In genomic region chr11:13189561-13190435, GRCh38 we compare ENCODE assay signal across 19 cellular contexts.
DNase-seq lines count a peak whose midpoint lies in the region; ATAC-seq and TF ChIP-seq lines count a peak whose summit lies in the region.
"Had no signal": no experiment of that assay in that cellular context is flagged by ENCODE, and none has a peak within 500 bp of the region (broad histone marks: within the 10 kb centered on the region; RNA-seq: fewer than 3 reads in every experiment).

No MANE protein-coding gene starts in this region.

- no peak for TF ChIP-seq EP300 in SK-N-SH (IDR thresholded peaks at IDR 0.05; ENCODE audit: borderline replicate concordance in 1 of 2, low read depth in 1 of 2, low read length in 1 of 2)
- TF ChIP-seq EP300 in ovary (IDR thresholded peaks at IDR 0.05) = no peak

- TF ChIP-seq RAD21 in SK-N-SH (IDR thresholded peaks at IDR 0.05; ENCODE audit: low read length) = no peak

- H3K4me1 ChIP-seq in SK-N-SH (ENCODE audit: control insufficient read depth in 1 of 2, insufficient read depth in 2 of 2, low read depth in 1 of 2, low read length in 1 of 2) = no peaks in the 10 kb centered on the region
- H3K4me1 ChIP-seq in thyroid gland = peaks cover 8% of the 10 kb centered on the region in 2 donors
- no peaks in the 10 kb centered on the region for H3K4me1 ChIP-seq in ovary (ENCODE audit: insufficient read depth)
- H3K4me1 ChIP-seq in psoas muscle = no peaks in the 10 kb centered on the region
- H3K4me1 ChIP-seq: BLaER1, HAP-1, SJCRH30 had no signal

- H3K79me2 ChIP-seq in SK-N-SH (ENCODE audit: insufficient read depth) = no peaks in the 10 kb centered on the region

- no peak for DNase-seq in SK-N-SH
- peak; percentile 71 for DNase-seq in medulla oblongata (ENCODE audit: extremely low spot score)
- no peak for DNase-seq in thyroid gland
- DNase-seq in dorsolateral prefrontal cortex = no peak
- no peak for DNase-seq in ovary
- no peak for DNase-seq in psoas muscle
- DNase-seq: CD8-positive, alpha-beta T cell; DMS79 treated with DMSO at 0.1 percent for 48 hours; KBM-7; NCI-H1436; NCI-H2029 treated with DMSO at 0.1 percent for 48 hours; NCI-H510A; NCI-H774; PC-3; SJCRH30 had no signal

- H2AFZ ChIP-seq in SK-N-SH (ENCODE audit: low read depth) = no peak overlapping the region

- H3K9me3 ChIP-seq in SK-N-SH (peaks cover 11% of the 10 kb centered on the region; the same call in 1 of the 2 replicates), thyroid gland (no peaks in the 10 kb centered on the region), ovary (peaks cover 0 to 3% of the 10 kb centered on the region in 2 donors), psoas muscle (peaks cover 8% of the 10 kb centered on the region)

- 31% methylated on average over 4 of the region's 4 CpGs for WGBS in SK-N-SH (ENCODE audit: low lambda C conversion rate)
- 41 to 44% methylated on average over 4 of the region's 4 CpGs for WGBS in thyroid gland, 2 donors
- 67 to 74% (median 70%) methylated on average over 4 of the region's 4 CpGs for WGBS in ovary, 3 donors
- WGBS in psoas muscle, 3 donors = 59 to 70% (median 66%) methylated on average over 4 of the region's 4 CpGs

- no peak overlapping the region; a peak in 1 of 4 replicates for H3K27ac ChIP-seq in SK-N-SH (ENCODE audit: low read depth in 2 of 2, low read length in 1 of 2)
- H3K27ac ChIP-seq in cingulate gyrus (ENCODE audit: low read depth, low read length) = peak overlapping the region; percentile 63
- peak overlapping the region; percentile 7 to 76 (median 32) for H3K27ac ChIP-seq in thyroid gland
- H3K27ac ChIP-seq in dorsolateral prefrontal cortex = peak overlapping the region in 28 of 59 donors; percentile 1 to 63 (median 31)
- no peak overlapping the region for H3K27ac ChIP-seq in ovary
- no peak overlapping the region for H3K27ac ChIP-seq in psoas muscle
- H3K27ac ChIP-seq: BLaER1, SJCRH30 had no signal

- CTCF ChIA-PET in SK-N-SH (lab: Yijun Ruan, JAX) = interaction anchor here (1.6 to 4.8 kb wide), 3 partner anchors 20 to 226 kb away, joined by 5 to 20 read pairs (median 13); no protein-coding TSS in a partner anchor

- no peak for TF ChIP-seq CTCF in SK-N-SH (IDR thresholded peaks at IDR 0.05)
- no peak for TF ChIP-seq CTCF in thyroid gland (IDR thresholded peaks at IDR 0.05)
- TF ChIP-seq CTCF in dorsolateral prefrontal cortex (IDR thresholded peaks at IDR 0.05 in 54 of 56, conservative IDR thresholded peaks at IDR 0.05 in 2 of 56; ENCODE audit: low read depth in 1 of 56, partially characterized antibody in 56 of 56) = no peak
- no peak for TF ChIP-seq CTCF in ovary (IDR thresholded peaks at IDR 0.05)
- no peak for TF ChIP-seq CTCF in psoas muscle (IDR thresholded peaks at IDR 0.05)

- TF ChIP-seq POLR2A in thyroid gland (IDR thresholded peaks at IDR 0.05) (no peak), ovary (IDR thresholded peaks at IDR 0.05) (no peak)

- intact Hi-C loops in thyroid gland (cut with DNase I) = no loop called here
- intact Hi-C loops in dorsolateral prefrontal cortex (cut with DNase I) = loop anchor here in 1 of 2 donors (10.0 kb wide), 2 partner anchors 225 to 275 kb away; partner anchors contain the start of gene BTBD10
- intact Hi-C loops in ovary (cut with DNase I) = no loop called here
- intact Hi-C loops in psoas muscle (cut with DNase I) = loop anchor here in 1 of 2 donors (10.0 kb wide), 1 partner anchor 865 kb away; no protein-coding TSS in a partner anchor

- H3K4me2 ChIP-seq in SK-N-SH = no peak overlapping the region
- H3K4me2 ChIP-seq: BLaER1 had no signal

- no peaks in the 10 kb centered on the region for H3K36me3 ChIP-seq in SK-N-SH (replicated peaks in 1 of 2; ENCODE audit: control insufficient read depth in 1 of 2, insufficient read depth in 2 of 2, low read length in 1 of 2)
- H3K36me3 ChIP-seq in thyroid gland = no peaks in the 10 kb centered on the region
- H3K36me3 ChIP-seq in ovary = no peaks in the 10 kb centered on the region
- no peaks in the 10 kb centered on the region for H3K36me3 ChIP-seq in psoas muscle (ENCODE audit: insufficient read depth in 1 of 2, low read depth in 1 of 2)
- H3K36me3 ChIP-seq: BLaER1, HAP-1, SJCRH30 had no signal

- H3K27me3 ChIP-seq in SK-N-SH (ENCODE audit: insufficient read depth) (no peaks in the 10 kb centered on the region), thyroid gland (no peaks in the 10 kb centered on the region), dorsolateral prefrontal cortex (peaks cover 0 to 4% (median 0%) of the 10 kb centered on the region in 45 donors), ovary (no peaks in the 10 kb centered on the region), psoas muscle (ENCODE audit: insufficient read depth in 3 of 3, low read length in 2 of 3) (no peaks in the 10 kb centered on the region)
- H3K27me3 ChIP-seq: BLaER1, SJCRH30 had no signal

- no peak overlapping the region for H3K9ac ChIP-seq in SK-N-SH
- H3K9ac ChIP-seq: BLaER1 had no signal

- POLR2A ChIA-PET in SK-N-SH (lab: Yijun Ruan, JAX) = no interaction called here

- no peak for ATAC-seq in psoas muscle
- ATAC-seq in GM21515 (IDR thresholded peaks at IDR 0.05; ENCODE audit: unreplicated experiment) = no peak
- ATAC-seq: CD8-positive, alpha-beta T cell; PC-3 had no signal

- no peaks in the 10 kb centered on the region for H4K20me1 ChIP-seq in SK-N-SH (ENCODE audit: insufficient read depth)
- H4K20me1 ChIP-seq: BLaER1 had no signal

- no peak overlapping the region for H3K4me3 ChIP-seq in SK-N-SH (ENCODE audit: low read depth in 2 of 2, low read length in 1 of 2)
- no peak overlapping the region for H3K4me3 ChIP-seq in thyroid gland (replicated peaks in 1 of 3)
- H3K4me3 ChIP-seq in dorsolateral prefrontal cortex = no peak overlapping the region
- no peak overlapping the region for H3K4me3 ChIP-seq in ovary
- no peak overlapping the region for H3K4me3 ChIP-seq in psoas muscle
- H3K4me3 ChIP-seq: BLaER1, HAP-1, SJCRH30 had no signal

- no peaks in the 10 kb centered on the region for H3F3A ChIP-seq in SK-N-SH (replicated peaks; ENCODE audit: insufficient read depth)

- no peaks in the 10 kb centered on the region for H3K9me2 ChIP-seq in SK-N-SH

TF ChIP-seq in SK-N-SH, 30 proteins besides CTCF, POLR2A, EP300 and RAD21:
- TF ChIP-seq FOSL2 (IDR thresholded peaks at IDR 0.05; ENCODE audit: borderline replicate concordance, low read depth) (0 out of 2 replicates have a peak, but pooled peaks have one; percentile 33), NFIC (IDR thresholded peaks at IDR 0.05; ENCODE audit: borderline replicate concordance) (peak; percentile 62; the same call in 1 of the 2 replicates), RXRA (IDR thresholded peaks at IDR 0.05; ENCODE audit: borderline replicate concordance, low read depth) (no peak), TCF12 (IDR thresholded peaks at IDR 0.05) (peak; percentile 70), JUND (IDR thresholded peaks at IDR 0.05) (peak; percentile 50), REST (IDR thresholded peaks at IDR 0.05; ENCODE audit: low read depth, low read length) (no peak), GABPA (IDR thresholded peaks at IDR 0.05; ENCODE audit: low read depth) (no peak)

Comparison
In these comparisons a context has a peak if more than half of its experiments do, and no peak if none do; other contexts are left out.
1. H3K27ac ChIP-seq: peak in cingulate gyrus (single experiment) and thyroid gland (3 of 3); none in SK-N-SH (0 of 2), ovary (0 of 2) and psoas muscle (single experiment).